14 cellular contexts compared by ENCODE assay signal in genomic region chr1:183143576-183144315, GRCh38.
"Had no signal": no experiment of that assay in that cellular context is flagged by ENCODE, and none has a peak within 500 bp of the region (broad histone marks: within the 10 kb centered on the region; RNA-seq: fewer than 3 reads in every experiment).

No MANE protein-coding gene starts in this region.

- H3K4me2 ChIP-seq: smooth muscle cell had no signal

- H3K9me3 ChIP-seq: ascending aorta, heart right ventricle, ovary, testis had no signal

- DNase-seq: activated CD4-positive, alpha-beta T cell treated with anti-CD3 and anti-CD28 coated beads, Interleukin-2, amount 50 U/mL, for 4 hours; activated CD4-positive, CD25-positive, alpha-beta regulatory T cell treated with anti-CD3 and anti-CD28 coated beads, Interleukin-2, amount 50 U/mL, for 72 hours; activated naive CD4-positive, alpha-beta T cell treated with Interleukin-2 at 50 U/mL for 16 hours; effector memory CD4-positive, alpha-beta T cell; heart right ventricle; left cardiac atrium; naive B cell; ovary; T-helper 1 cell; T1000; testis had no signal

- H3K36me3 ChIP-seq: ovary had no signal

- H3K4me3 ChIP-seq: ascending aorta, heart right ventricle, ovary, smooth muscle cell, testis had no signal

- H3K27me3 ChIP-seq: ascending aorta, heart right ventricle, ovary, testis had no signal

- ATAC-seq: activated T-helper 17 cell treated with anti-CD3 and anti-CD28 coated beads, Interleukin-2, amount 50 U/mL, for 72 hours; left cardiac atrium had no signal

- H3K27ac ChIP-seq: ovary had no signal
